30 cellular contexts compared by ENCODE assay signal in genomic region chr20:45395114-45395415, GRCh38. TPM values are rescaled to one million over a fixed set of nuclear protein-coding genes. Genes with fewer than 3 reads are reported as not detected.
"Had no signal": no experiment of that assay in that cellular context is flagged by ENCODE, and none has a peak within 500 bp of the region (broad histone marks: within the 10 kb centered on the region; RNA-seq: fewer than 3 reads in every experiment).

No MANE protein-coding gene starts in this region.

- H3K4me1 ChIP-seq: heart right ventricle, left ventricle myocardium inferior, neural progenitor cell, pancreas, prostate gland, sigmoid colon, testis, thyroid gland, transverse colon, upper lobe of left lung had no signal

- H3K36me3 ChIP-seq: left ventricle myocardium inferior, neural progenitor cell, pancreas, prostate gland, sigmoid colon, thyroid gland, transverse colon, upper lobe of left lung had no signal

- ATAC-seq: heart right ventricle; natural killer cell; pancreas; stimulated activated memory B cell treated with anti-CD40 and anti-IgM and Interleukin-4, amounts not matched to agents 10 μg/mL and 1 μg/mL and 100 μg/mL, for 72 hours; stimulated activated naive CD8-positive, alpha-beta T cell treated with anti-CD3 and anti-CD28 coated beads, Interleukin-15, amount 100 ng/mL, for 72 hours had no signal

- H3K4me3 ChIP-seq: heart right ventricle, hepatocyte, left ventricle myocardium inferior, lung, neural progenitor cell, pancreas, prostate gland, sigmoid colon, spleen, testis, thyroid gland, transverse colon, upper lobe of left lung had no signal

- H3K27me3 ChIP-seq: heart right ventricle, hepatocyte, neural progenitor cell, pancreas, sigmoid colon, spleen, testis, thyroid gland, transverse colon, upper lobe of left lung had no signal

- H3K27ac ChIP-seq: heart right ventricle, hepatocyte, left ventricle myocardium inferior, neural progenitor cell, pancreas, prostate gland, sigmoid colon, spleen, testis, thyroid gland, transverse colon, upper lobe of left lung had no signal

- DNase-seq: heart right ventricle; islet precursor cell; left ventricle myocardium inferior; mesendoderm; naive B cell; natural killer cell; nephron progenitor cell; retina; right cardiac atrium; sigmoid colon; small intestine; spleen; stimulated activated CD4-positive, alpha-beta T cell treated with anti-CD3 and anti-CD28 coated beads, Interleukin-2, amount 100 ng/mL, for 48 hours; stimulated activated CD4-positive, alpha-beta T cell treated with anti-CD3 and anti-CD28 coated beads, Interleukin-4, amount 100 ng/mL, for 4 hours; stimulated activated CD8-positive, alpha-beta memory T cell treated with anti-CD3 and anti-CD28 coated beads, Interleukin-4, amount 100 ng/mL, for 48 hours; stimulated activated naive CD4-positive, alpha-beta T cell treated with Interleukin-2 at 50 U/mL for 16 hours; stimulated activated naive CD8-positive, alpha-beta T cell treated with anti-CD3 and anti-CD28 coated beads, Interleukin-15, amount 100 ng/mL, for 72 hours; testis; thyroid gland; transverse colon had no signal

- H3K9me3 ChIP-seq: left ventricle myocardium inferior, pancreas, prostate gland, sigmoid colon, testis, thyroid gland had no signal

RNA-seq across cellular contexts. Expression of gene TP53TG5, which starts 16.9 kb away (rescaled TPM):
- total RNA-seq: hepatocyte, kidney epithelial cell, lower leg skin, lung, mesothelial cell of epicardium, thyroid gland, upper lobe of left lung had no signal
- polyA plus RNA-seq: hepatocyte, pancreas had no signal
